Comparison of ENCODE assay signal across 9 cellular contexts in the genomic region with DNA sequence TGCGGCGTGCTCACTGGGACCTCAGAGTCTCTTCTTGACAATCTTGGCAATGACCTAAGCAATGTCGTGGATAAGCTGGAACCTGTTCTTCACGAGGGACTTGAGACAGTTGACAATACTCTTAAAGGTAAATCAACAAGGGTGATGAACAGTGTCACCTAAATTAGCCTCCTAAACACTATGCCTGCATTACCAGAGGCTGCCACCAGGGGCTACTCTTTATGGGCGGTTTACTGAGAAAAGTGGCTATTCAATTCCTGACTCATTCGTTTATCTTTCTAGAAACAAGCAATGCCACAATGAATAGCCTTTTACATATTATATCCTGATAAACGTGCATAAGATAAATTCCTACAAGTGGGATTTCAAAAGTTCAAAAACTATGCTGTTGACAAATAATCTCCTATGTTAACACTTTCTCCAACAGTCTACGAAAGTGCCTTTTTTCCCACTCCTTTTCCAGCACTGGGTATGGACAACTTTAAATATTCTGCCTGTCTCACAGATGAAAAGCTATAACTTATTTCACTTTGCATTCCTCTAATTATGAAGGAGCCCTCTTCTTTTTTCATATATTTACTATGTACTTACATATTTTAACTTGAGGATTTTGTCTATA.
A peak's percentile ranks its signal among the peaks of the same experiment; 100 is the strongest.
DNase-seq lines count a peak whose midpoint lies in the region; ATAC-seq and TF ChIP-seq lines count a peak whose summit lies in the region.
"Had no signal": no experiment of that assay in that cellular context is flagged by ENCODE, and none has a peak within 500 bp of the region (broad histone marks: within the 10 kb centered on the region; RNA-seq: fewer than 3 reads in every experiment).

No MANE protein-coding gene starts in this region.

- TF ChIP-seq CTCF in fibroblast of mammary gland (conservative IDR thresholded peaks at IDR 0.05; ENCODE audit: control insufficient read depth, insufficient read depth, low read depth, low read length) = peak; percentile 54

- DNase-seq in activated naive CD4-positive, alpha-beta T cell treated with Interleukin-2 at 50 U/mL for 16 hours = peak; percentile 7
- no peak for DNase-seq in activated naive CD4-positive, alpha-beta T cell (lab: John Stamatoyannopoulos, UW)
- peak; percentile 29 for DNase-seq in OCI-M1 (lab: John Stamatoyannopoulos, UW)
- peak; percentile 4 for DNase-seq in fibroblast of mammary gland (ENCODE audit: low read depth)
- DNase-seq in stimulated activated CD8-positive, alpha-beta memory T cell treated with anti-CD3 and anti-CD28 coated beads, Interleukin-2, amount 100 ng/mL, for 48 hours (ENCODE audit: low read depth in 2 of 2) = peak; percentile 6 to 36
- DNase-seq in NCI-H1092 (lab: John Stamatoyannopoulos, UW) = no peak
- DNase-seq: NCI-H187 treated with DMSO at 0.1 percent for 48 hours had no signal

- no peak overlapping the region for H3K4me3 ChIP-seq in fibroblast of mammary gland (ENCODE audit: control insufficient read depth, low read depth, low read length)

- ATAC-seq in GM19035 (IDR thresholded peaks at IDR 0.05; ENCODE audit: unreplicated experiment) (no peak), HG02588 (IDR thresholded peaks at IDR 0.05; ENCODE audit: unreplicated experiment) (no peak)

Comparison
In these comparisons a context has a peak if more than half of its experiments do, and no peak if none do; other contexts are left out.
1. DNase-seq: peak in activated naive CD4-positive, alpha-beta T cell treated with Interleukin-2 at 50 U/mL for 16 hours (single experiment), OCI-M1 (single experiment), fibroblast of mammary gland (single experiment) and stimulated activated CD8-positive, alpha-beta memory T cell treated with anti-CD3 and anti-CD28 coated beads, Interleukin-2, amount 100 ng/mL, for 48 hours (2 of 2); none in activated naive CD4-positive, alpha-beta T cell (0 of 4) and NCI-H1092 (single experiment).